1 cellular context compared by ENCODE assay signal in genomic region chr9:95504053-95504963, GRCh38.
TF ChIP-seq lines count a peak whose summit lies in the region.

No MANE protein-coding gene starts in this region.

TF ChIP-seq in K562, 482 proteins besides CTCF, POLR2A, EP300 and RAD21:
- no peak for TF ChIP-seq E4F1 (CRISPR knock-in tag; IDR thresholded peaks at IDR 0.05; ENCODE audit: borderline replicate concordance)
- TF ChIP-seq KDM1A (IDR thresholded peaks at IDR 0.05): peak in 1 of 2 experiments; percentile 11; a peak in 1 of 4 replicates
- TF ChIP-seq SIN3A (IDR thresholded peaks at IDR 0.05; ENCODE audit: borderline replicate concordance in 2 of 2, control insufficient read depth in 1 of 2, low read depth in 2 of 2, low read length in 2 of 2): 0 out of 4 replicates have a peak, but pooled peaks of 1 of the 2 experiments have one; percentile 12
- peak; percentile 55 for TF ChIP-seq FOSL1 (tag; conservative IDR thresholded peaks at IDR 0.05)
- TF ChIP-seq ILF3 (IDR thresholded peaks at IDR 0.05; ENCODE audit: borderline replicate concordance): no peak
- TF ChIP-seq RREB1 (CRISPR knock-in tag; IDR thresholded peaks at IDR 0.05): no peak
- TF ChIP-seq ZNF57 (CRISPR knock-in tag; IDR thresholded peaks at IDR 0.05): no peak
- TF ChIP-seq, protein P1, sequence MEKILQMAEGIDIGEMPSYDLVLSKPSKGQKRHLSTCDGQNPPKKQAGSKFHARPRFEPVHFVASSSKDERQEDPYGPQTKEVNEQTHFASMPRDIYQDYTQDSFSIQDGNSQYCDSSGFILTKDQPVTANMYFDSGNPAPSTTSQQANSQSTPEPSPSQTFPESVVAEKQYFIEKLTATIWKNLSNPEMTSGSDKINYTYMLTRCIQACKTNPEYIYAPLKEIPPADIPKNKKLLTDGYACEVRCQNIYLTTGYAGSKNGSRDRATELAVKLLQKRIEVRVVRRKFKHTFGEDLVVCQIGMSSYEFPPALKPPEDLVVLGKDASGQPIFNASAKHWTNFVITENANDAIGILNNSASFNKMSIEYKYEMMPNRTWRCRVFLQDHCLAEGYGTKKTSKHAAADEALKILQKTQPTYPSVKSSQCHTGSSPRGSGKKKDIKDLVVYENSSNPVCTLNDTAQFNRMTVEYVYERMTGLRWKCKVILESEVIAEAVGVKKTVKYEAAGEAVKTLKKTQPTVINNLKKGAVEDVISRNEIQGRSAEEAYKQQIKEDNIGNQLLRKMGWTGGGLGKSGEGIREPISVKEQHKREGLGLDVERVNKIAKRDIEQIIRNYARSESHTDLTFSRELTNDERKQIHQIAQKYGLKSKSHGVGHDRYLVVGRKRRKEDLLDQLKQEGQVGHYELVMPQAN (IDR thresholded peaks at IDR 0.05; ENCODE audit: borderline replicate concordance): peak; percentile 40; the same call in 1 of the 2 replicates
- peak; percentile 72; the same call in 1 of the 2 replicates for TF ChIP-seq BCOR (IDR thresholded peaks at IDR 0.05)
- TF ChIP-seq HNRNPLL (IDR thresholded peaks at IDR 0.05; ENCODE audit: low read depth, low read length, poor library complexity, severe bottlenecking): peak; percentile 28
- TF ChIP-seq, protein P2, sequence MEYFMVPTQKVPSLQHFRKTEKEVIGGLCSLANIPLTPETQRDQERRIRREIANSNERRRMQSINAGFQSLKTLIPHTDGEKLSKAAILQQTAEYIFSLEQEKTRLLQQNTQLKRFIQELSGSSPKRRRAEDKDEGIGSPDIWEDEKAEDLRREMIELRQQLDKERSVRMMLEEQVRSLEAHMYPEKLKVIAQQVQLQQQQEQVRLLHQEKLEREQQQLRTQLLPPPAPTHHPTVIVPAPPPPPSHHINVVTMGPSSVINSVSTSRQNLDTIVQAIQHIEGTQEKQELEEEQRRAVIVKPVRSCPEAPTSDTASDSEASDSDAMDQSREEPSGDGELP (CRISPR knock-in tag; IDR thresholded peaks at IDR 0.05; ENCODE audit: borderline replicate concordance): peak; percentile 76; the same call in 1 of the 2 replicates
- TF ChIP-seq HDAC2 (IDR thresholded peaks at IDR 0.05): 0 out of 2 replicates have a peak, but pooled peaks have one; percentile 43
- no peak for TF ChIP-seq HDGF (IDR thresholded peaks at IDR 0.05)
- TF ChIP-seq, protein P3, sequence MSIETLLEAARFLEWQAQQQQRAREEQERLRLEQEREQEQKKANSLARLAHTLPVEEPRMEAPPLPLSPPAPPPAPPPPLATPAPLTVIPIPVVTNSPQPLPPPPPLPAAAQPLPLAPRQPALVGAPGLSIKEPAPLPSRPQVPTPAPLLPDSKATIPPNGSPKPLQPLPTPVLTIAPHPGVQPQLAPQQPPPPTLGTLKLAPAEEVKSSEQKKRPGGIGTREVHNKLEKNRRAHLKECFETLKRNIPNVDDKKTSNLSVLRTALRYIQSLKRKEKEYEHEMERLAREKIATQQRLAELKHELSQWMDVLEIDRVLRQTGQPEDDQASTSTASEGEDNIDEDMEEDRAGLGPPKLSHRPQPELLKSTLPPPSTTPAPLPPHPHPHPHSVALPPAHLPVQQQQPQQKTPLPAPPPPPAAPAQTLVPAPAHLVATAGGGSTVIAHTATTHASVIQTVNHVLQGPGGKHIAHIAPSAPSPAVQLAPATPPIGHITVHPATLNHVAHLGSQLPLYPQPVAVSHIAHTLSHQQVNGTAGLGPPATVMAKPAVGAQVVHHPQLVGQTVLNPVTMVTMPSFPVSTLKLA (conservative IDR thresholded peaks at IDR 0.05): 0 out of 4 replicates have a peak, but pooled peaks of 1 of the 2 experiments have one; percentile 16
- TF ChIP-seq, protein P4, sequence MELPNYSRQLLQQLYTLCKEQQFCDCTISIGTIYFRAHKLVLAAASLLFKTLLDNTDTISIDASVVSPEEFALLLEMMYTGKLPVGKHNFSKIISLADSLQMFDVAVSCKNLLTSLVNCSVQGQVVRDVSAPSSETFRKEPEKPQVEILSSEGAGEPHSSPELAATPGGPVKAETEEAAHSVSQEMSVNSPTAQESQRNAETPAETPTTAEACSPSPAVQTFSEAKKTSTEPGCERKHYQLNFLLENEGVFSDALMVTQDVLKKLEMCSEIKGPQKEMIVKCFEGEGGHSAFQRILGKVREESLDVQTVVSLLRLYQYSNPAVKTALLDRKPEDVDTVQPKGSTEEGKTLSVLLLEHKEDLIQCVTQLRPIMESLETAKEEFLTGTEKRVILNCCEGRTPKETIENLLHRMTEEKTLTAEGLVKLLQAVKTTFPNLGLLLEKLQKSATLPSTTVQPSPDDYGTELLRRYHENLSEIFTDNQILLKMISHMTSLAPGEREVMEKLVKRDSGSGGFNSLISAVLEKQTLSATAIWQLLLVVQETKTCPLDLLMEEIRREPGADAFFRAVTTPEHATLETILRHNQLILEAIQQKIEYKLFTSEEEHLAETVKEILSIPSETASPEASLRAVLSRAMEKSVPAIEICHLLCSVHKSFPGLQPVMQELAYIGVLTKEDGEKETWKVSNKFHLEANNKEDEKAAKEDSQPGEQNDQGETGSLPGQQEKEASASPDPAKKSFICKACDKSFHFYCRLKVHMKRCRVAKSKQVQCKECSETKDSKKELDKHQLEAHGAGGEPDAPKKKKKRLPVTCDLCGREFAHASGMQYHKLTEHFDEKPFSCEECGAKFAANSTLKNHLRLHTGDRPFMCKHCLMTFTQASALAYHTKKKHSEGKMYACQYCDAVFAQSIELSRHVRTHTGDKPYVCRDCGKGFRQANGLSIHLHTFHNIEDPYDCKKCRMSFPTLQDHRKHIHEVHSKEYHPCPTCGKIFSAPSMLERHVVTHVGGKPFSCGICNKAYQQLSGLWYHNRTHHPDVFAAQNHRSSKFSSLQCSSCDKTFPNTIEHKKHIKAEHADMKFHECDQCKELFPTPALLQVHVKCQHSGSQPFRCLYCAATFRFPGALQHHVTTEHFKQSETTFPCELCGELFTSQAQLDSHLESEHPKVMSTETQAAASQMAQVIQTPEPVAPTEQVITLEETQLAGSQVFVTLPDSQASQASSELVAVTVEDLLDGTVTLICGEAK (IDR thresholded peaks at IDR 0.05): peak; percentile 76
- TF ChIP-seq, protein P4 (CRISPR knock-in tag; IDR thresholded peaks at IDR 0.05): peak; percentile 45; the same call in 1 of the 2 replicates
- TF ChIP-seq, protein P5, sequence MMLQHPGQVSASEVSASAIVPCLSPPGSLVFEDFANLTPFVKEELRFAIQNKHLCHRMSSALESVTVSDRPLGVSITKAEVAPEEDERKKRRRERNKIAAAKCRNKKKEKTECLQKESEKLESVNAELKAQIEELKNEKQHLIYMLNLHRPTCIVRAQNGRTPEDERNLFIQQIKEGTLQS (IDR thresholded peaks at IDR 0.05): peak; percentile 56; the same call in 1 of the 2 replicates
- TF ChIP-seq, protein P5 (CRISPR knock-in tag; conservative IDR thresholded peaks at IDR 0.05): no peak
- peak; percentile 9 to 35; a peak in 1 of 4 replicates for TF ChIP-seq FOXA3 (CRISPR knock-in tag; conservative IDR thresholded peaks at IDR 0.05 in 1 of 2, IDR thresholded peaks at IDR 0.05 in 1 of 2)
- TF ChIP-seq SMARCA5 (IDR thresholded peaks at IDR 0.05): peak; percentile 67; the same call in 1 of the 2 replicates
- peak; percentile 33; the same call in 1 of the 2 replicates for TF ChIP-seq JUND (IDR thresholded peaks at IDR 0.05; ENCODE audit: borderline replicate concordance, low read depth, low read length)
- TF ChIP-seq JUND (tag; IDR thresholded peaks at IDR 0.05; ENCODE audit: borderline replicate concordance, low read depth, low read length): no peak
- no peak for TF ChIP-seq ZNF740 (CRISPR knock-in tag; IDR thresholded peaks at IDR 0.05)
- TF ChIP-seq ZNF740 (tag; IDR thresholded peaks at IDR 0.05): 0 out of 4 replicates have a peak, but pooled peaks of 1 of the 2 experiments have one; percentile 33
- TF ChIP-seq HDAC1 (IDR thresholded peaks at IDR 0.05): peak in 1 of 2 experiments; percentile 37; a peak in 2 of 4 replicates
- peak; percentile 46 for TF ChIP-seq DACH1 (IDR thresholded peaks at IDR 0.05; ENCODE audit: partially characterized antibody)
